In genomic region chr7:81516898-81517297, GRCh38 we compare ENCODE assay signal across 21 cellular contexts.
"Had no signal": no experiment of that assay in that cellular context is flagged by ENCODE, and none has a peak within 500 bp of the region (broad histone marks: within the 10 kb centered on the region; RNA-seq: fewer than 3 reads in every experiment).

No MANE protein-coding gene starts in this region.

- ATAC-seq: activated CD4-positive, CD25-positive, alpha-beta regulatory T cell treated with anti-CD3 and anti-CD28 coated beads, Interleukin-2, amount 50 U/mL, for 24 hours; activated T-cell treated with anti-CD3 and anti-CD28 coated beads, Interleukin-2, amount 50 U/mL, for 72 hours; esophagus mucosa; mucosa of descending colon; psoas muscle; right cardiac atrium had no signal

- H3K27me3 ChIP-seq: ascending aorta, upper lobe of left lung had no signal

- H3K9me3 ChIP-seq: ascending aorta, mucosa of descending colon, ovary, psoas muscle, thoracic aorta, upper lobe of left lung had no signal

- H3K27ac ChIP-seq: ascending aorta, ovary, psoas muscle, skin epidermis, thoracic aorta, upper lobe of left lung had no signal

- H3K4me3 ChIP-seq: ascending aorta, mucosa of descending colon, ovary, psoas muscle, skin epidermis, thoracic aorta, upper lobe of left lung had no signal

- H3K36me3 ChIP-seq: ascending aorta, ovary, thoracic aorta, upper lobe of left lung had no signal

- DNase-seq: activated CD4-positive, alpha-beta T cell treated with anti-CD3 and anti-CD28 coated beads, Interleukin-2, amount 50 U/mL, for 4 hours; activated effector memory CD4-positive, alpha-beta T cell treated with anti-CD3 and anti-CD28 coated beads, Interleukin-2, amount 50 U/mL, for 16 hours; activated naive CD4-positive, alpha-beta T cell treated with anti-CD3 and anti-CD28 coated beads, Interleukin-2, amount 50 U/mL, for 16 hours; activated T-cell treated with anti-CD3 and anti-CD28 coated beads, Interleukin-2, amount 50 U/mL, for 72 hours; cerebellar nuclear complex; cortex of kidney; effector CD4-positive, alpha-beta T cell; mesenchymal stem cell; mucosa of descending colon; naive B cell; ovary; psoas muscle; right cardiac atrium; stimulated activated CD4-positive, alpha-beta T cell treated with anti-CD3 and anti-CD28 coated beads, Interleukin-15, amount 100 ng/mL, for 24 hours; stimulated activated CD4-positive, alpha-beta T cell treated with anti-CD3 and anti-CD28 coated beads, Interleukin-4, amount 100 ng/mL, for 1 hour; upper lobe of left lung had no signal

- H3K4me1 ChIP-seq: ascending aorta, psoas muscle, upper lobe of left lung had no signal
